11 cellular contexts compared by ENCODE assay signal in the genomic region with DNA sequence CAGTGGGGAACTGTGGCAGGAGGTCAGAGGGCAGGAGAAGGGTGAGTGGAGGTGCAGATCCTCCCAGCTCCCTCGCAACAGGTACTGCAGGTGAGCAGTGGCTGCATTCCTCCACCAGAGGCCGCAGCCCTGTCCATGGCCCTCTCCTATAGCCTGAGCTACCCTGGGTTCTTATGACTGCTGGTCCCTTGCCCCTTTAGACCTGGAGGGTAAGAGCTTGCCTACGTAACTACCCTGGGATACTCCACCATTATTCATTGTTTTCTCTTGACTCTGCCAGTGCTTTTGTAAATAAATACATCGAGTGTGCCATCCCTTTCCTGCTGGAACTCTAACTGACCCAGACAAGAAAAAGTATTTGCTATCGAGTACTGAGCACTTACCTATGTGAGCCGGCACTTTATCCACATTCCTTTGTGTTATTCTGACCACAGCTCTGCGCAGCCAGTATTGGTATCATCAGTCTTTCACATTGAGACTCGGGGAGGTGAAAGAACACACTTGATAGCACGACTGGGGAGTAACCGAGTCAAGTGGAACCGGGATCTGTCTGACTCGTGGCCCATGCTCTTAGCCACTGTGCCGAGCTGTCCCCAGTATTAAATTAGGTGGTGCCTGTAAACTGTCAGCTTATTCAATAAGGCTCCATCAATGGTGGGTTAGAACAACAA. TPM values are rescaled to one million over a fixed set of nuclear protein-coding genes. Genes with fewer than 3 reads are reported as not detected.
DNase-seq lines count a peak whose midpoint lies in the region; ATAC-seq, FAIRE-seq and TF ChIP-seq lines count a peak whose summit lies in the region.
"Had no signal": no experiment of that assay in that cellular context is flagged by ENCODE, and none has a peak within 500 bp of the region (broad histone marks: within the 10 kb centered on the region; RNA-seq: fewer than 3 reads in every experiment).

No MANE protein-coding gene starts in this region.

- H3K4me1 Mint-ChIP-seq in progenitor cell of endocrine pancreas (ENCODE audit: low read depth), result peaks cover 9% of the 10 kb centered on the region

- no peaks in the 10 kb centered on the region for H3K9me3 Mint-ChIP-seq in progenitor cell of endocrine pancreas (ENCODE audit: low read depth)

- H3K27ac Mint-ChIP-seq in progenitor cell of endocrine pancreas, result no peak overlapping the region

- H3K4me3 Mint-ChIP-seq in progenitor cell of endocrine pancreas (ENCODE audit: low read depth), result no peak overlapping the region

- no peak for FAIRE-seq in RCC 7860 (lab: Jason Lieb, UNC)

- no peak for ATAC-seq in HG03354 (IDR thresholded peaks at IDR 0.05; ENCODE audit: poor library complexity, severe bottlenecking, unreplicated experiment)

- peak overlapping the region; percentile 100 for H3K27ac ChIP-seq in epithelial cell of prostate
- H3K27ac ChIP-seq: HL-60 had no signal

- intact Hi-C loops in cardiac septum (cut with DNase I), result no loop called here

- peaks cover 6% of the 10 kb centered on the region for H3K27me3 Mint-ChIP-seq in progenitor cell of endocrine pancreas

- H3K36me3 Mint-ChIP-seq in progenitor cell of endocrine pancreas (ENCODE audit: insufficient read depth), result no peaks in the 10 kb centered on the region

- peak; percentile 54 for TF ChIP-seq CTCF in progenitor cell of endocrine pancreas (IDR thresholded peaks at IDR 0.05; ENCODE audit: unreplicated experiment)

- DNase-seq in COLO668 (lab: John Stamatoyannopoulos, UW; ENCODE audit: unreplicated experiment) (peak; percentile 27), RCC 7860 (ENCODE audit: low spot score) (peak; percentile 42), epithelial cell of prostate (ENCODE audit: low read depth, low spot score) (no peak), progenitor cell of endocrine pancreas (ENCODE audit: low spot score, unreplicated experiment) (no peak), NAMALWA (ENCODE audit: low spot score) (no peak), DMS114 treated with DMSO at 0.1 percent for 48 hours (lab: John Stamatoyannopoulos, UW; ENCODE audit: unreplicated experiment) (no peak), cardiac septum (ENCODE audit: low spot score) (no peak)
- DNase-seq: activated CD4-positive, alpha-beta T cell treated with anti-CD3 and anti-CD28 coated beads for 4 hours; midbrain had no signal

RNA-seq across cellular contexts. Expression of gene LTBP2, which starts 38.5 kb away (rescaled TPM):
- total RNA-seq in progenitor cell of endocrine pancreas (0.47 and 0.79 TPM in 2 replicates), cardiac septum (93.7 TPM)

Comparison
In these comparisons a context has a peak if more than half of its experiments do, and no peak if none do; other contexts are left out.
1. DNase-seq: peak in COLO668 (single experiment) and RCC 7860 (single experiment); none in epithelial cell of prostate (single experiment), progenitor cell of endocrine pancreas (single experiment), NAMALWA (single experiment), DMS114 treated with DMSO at 0.1 percent for 48 hours (single experiment) and cardiac septum (single experiment).
2. RNA of gene LTBP2, which starts 38.5 kb away (total RNA-seq): 93.7 TPM in cardiac septum (single experiment); 0.47 to 0.79 TPM in progenitor cell of endocrine pancreas; every median in the first group is over 10 times any median in the second.